Comparison of ENCODE assay signal across 9 cellular contexts in genomic region chr5:10724799-10725507, GRCh38. TPM values are rescaled to one million over a fixed set of nuclear protein-coding genes. Genes with fewer than 3 reads are reported as not detected.
DNase-seq lines count a peak whose midpoint lies in the region; ATAC-seq, FAIRE-seq and TF ChIP-seq lines count a peak whose summit lies in the region.
"Had no signal": no experiment of that assay in that cellular context is flagged by ENCODE, and none has a peak within 500 bp of the region (broad histone marks: within the 10 kb centered on the region; RNA-seq: fewer than 3 reads in every experiment).

No MANE protein-coding gene starts in this region.

- H3K4me3 ChIP-seq in skeletal muscle satellite cell (ENCODE audit: low read length): peak overlapping the region; percentile 61

- FAIRE-seq in H54 (lab: Jason Lieb, UNC): peak; percentile 81
- FAIRE-seq: H1 had no signal

- peaks cover 43% of the 10 kb centered on the region for H3K4me1 ChIP-seq in skeletal muscle satellite cell (ENCODE audit: control insufficient read depth, insufficient read depth, low read length)

- DNase-seq in H54 (ENCODE audit: insufficient read length, low spot score): peak; percentile 69
- peak; percentile 80 to 92 for DNase-seq in SW 1271 (lab: John Stamatoyannopoulos, UW)
- peak; percentile 70 for DNase-seq in glomerular visceral epithelial cell (ENCODE audit: extremely low spot score)
- no peak for DNase-seq in NCI-H510A (lab: John Stamatoyannopoulos, UW)

- H3K27me3 ChIP-seq in skeletal muscle satellite cell (ENCODE audit: control insufficient read depth, insufficient read depth, low read length): no peaks in the 10 kb centered on the region

- no peak for TF ChIP-seq POLR2A in H54 (IDR thresholded peaks at IDR 0.05; ENCODE audit: low read depth, low read length)

- H3K4me2 ChIP-seq in skeletal muscle satellite cell (ENCODE audit: low read length): peak overlapping the region; percentile 79

- ATAC-seq in HG02852 (IDR thresholded peaks at IDR 0.05; ENCODE audit: unreplicated experiment): no peak
- ATAC-seq in GM18498 (IDR thresholded peaks at IDR 0.05; ENCODE audit: unreplicated experiment): no peak
- no peak for ATAC-seq in GM18511 (IDR thresholded peaks at IDR 0.05; ENCODE audit: unreplicated experiment)

- peaks cover 13% of the 10 kb centered on the region for H3K36me3 ChIP-seq in skeletal muscle satellite cell (ENCODE audit: insufficient read depth, low read length)

- H3K9ac ChIP-seq in skeletal muscle satellite cell (ENCODE audit: low read depth, low read length): peak overlapping the region; percentile 55

- no peaks in the 10 kb centered on the region for H3K9me3 ChIP-seq in skeletal muscle satellite cell (replicated peaks; ENCODE audit: low read length)

RNA-seq across cellular contexts. Expression of gene DAP, which starts 36.1 kb away (rescaled TPM):
- total RNA-seq in skeletal muscle satellite cell (2012; rRNA removed): 25.6 and 25.8 TPM in 2 replicates
